13 cellular contexts compared by ENCODE assay signal in the genomic region with DNA sequence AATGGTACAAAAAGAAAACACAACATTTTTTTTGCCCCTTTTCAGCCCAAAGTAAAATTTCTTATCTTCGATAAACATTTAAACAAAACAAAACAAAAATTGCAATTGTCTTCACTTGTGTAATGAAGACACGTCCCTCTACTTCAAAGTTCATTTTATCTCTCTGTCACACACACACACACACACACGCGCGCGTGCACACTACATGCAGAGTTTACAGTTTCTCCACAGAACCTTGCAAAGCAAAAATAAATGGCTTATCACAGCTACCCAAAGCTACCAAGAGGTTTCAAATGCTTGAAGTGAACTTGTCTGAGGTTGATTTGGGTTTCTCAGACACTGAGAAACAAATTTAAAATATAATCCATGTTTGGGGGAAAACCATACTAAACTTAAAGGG.
DNase-seq lines count a peak whose midpoint lies in the region; ATAC-seq and TF ChIP-seq lines count a peak whose summit lies in the region.
"Had no signal": no experiment of that assay in that cellular context is flagged by ENCODE, and none has a peak within 500 bp of the region (broad histone marks: within the 10 kb centered on the region; RNA-seq: fewer than 3 reads in every experiment).

No MANE protein-coding gene starts in this region.

- peak in 2 of 10 experiments; percentile 38 to 43 for DNase-seq in CD4-positive, alpha-beta T cell
- DNase-seq in GM23338 (ENCODE audit: low spot score) = no peak
- DNase-seq in naive thymus-derived CD4-positive, alpha-beta T cell = peak in 5 of 9 donors; percentile 32 to 58 (median 44)
- DNase-seq in NCI-H1105 (lab: John Stamatoyannopoulos, UW) = no peak
- DNase-seq in COLO829 (ENCODE audit: low spot score) = no peak
- DNase-seq: Caco-2, hippocampal formation, PC-9 had no signal

- POLR2A ChIA-PET in CD4-positive, alpha-beta T cell (lab: Charles Lee) = interaction anchor here (1.0 to 26.3 kb wide), 10 partner anchors 10 to 226 kb away, joined by 4 to 611 read pairs (median 60); no protein-coding TSS in a partner anchor
- POLR2A ChIA-PET in naive thymus-derived CD4-positive, alpha-beta T cell (lab: Charles Lee) = interaction anchor here (0.8 to 30.8 kb wide), 14 partner anchors 8 to 320 kb away, joined by 3 to 691 read pairs (median 16); no protein-coding TSS in a partner anchor

- no peaks in the 10 kb centered on the region for H3K27me3 Mint-ChIP-seq in CD4-positive, alpha-beta T cell
- no peaks in the 10 kb centered on the region for H3K27me3 Mint-ChIP-seq in GM23338 (ENCODE audit: insufficient read depth, low read depth, poor library complexity)
- H3K27me3 Mint-ChIP-seq in activated naive CD8-positive, alpha-beta T cell = no peaks in the 10 kb centered on the region
- H3K27me3 Mint-ChIP-seq in naive thymus-derived CD4-positive, alpha-beta T cell = no peaks in the 10 kb centered on the region

- peak overlapping the region; percentile 93 for H3K4me3 Mint-ChIP-seq in CD4-positive, alpha-beta T cell
- no peak overlapping the region for H3K4me3 Mint-ChIP-seq in GM23338
- H3K4me3 Mint-ChIP-seq in activated naive CD8-positive, alpha-beta T cell = peak overlapping the region; percentile 97
- H3K4me3 Mint-ChIP-seq in naive thymus-derived CD4-positive, alpha-beta T cell = peak overlapping the region; percentile 94 to 100 (median 98)

- H2AFZ ChIP-seq in GM23338 = no peak overlapping the region
- H2AFZ ChIP-seq: PC-9 had no signal

- H3K4me3 ChIP-seq in GM23338 = no peak overlapping the region
- peak overlapping the region; percentile 96 for H3K4me3 ChIP-seq in naive thymus-derived CD4-positive, alpha-beta T cell (ENCODE audit: low read length)
- H3K4me3 ChIP-seq: HAP-1, K562, PC-9 had no signal

- H3K27me3 ChIP-seq in CD4-positive, alpha-beta T cell (ENCODE audit: control insufficient read depth, insufficient read depth, low read length) = no peaks in the 10 kb centered on the region
- H3K27me3 ChIP-seq in GM23338 (ENCODE audit: insufficient read depth) = no peaks in the 10 kb centered on the region
- no peaks in the 10 kb centered on the region for H3K27me3 ChIP-seq in naive thymus-derived CD4-positive, alpha-beta T cell (ENCODE audit: control insufficient read depth in 2 of 2, insufficient read depth in 2 of 2, low read length in 2 of 2)

- peak overlapping the region; percentile 99 for H3K27ac Mint-ChIP-seq in CD4-positive, alpha-beta T cell
- no peak overlapping the region for H3K27ac Mint-ChIP-seq in GM23338
- peak overlapping the region; percentile 99 for H3K27ac Mint-ChIP-seq in activated naive CD8-positive, alpha-beta T cell
- peak overlapping the region; percentile 92 to 99 (median 97) for H3K27ac Mint-ChIP-seq in naive thymus-derived CD4-positive, alpha-beta T cell

- CTCF ChIA-PET in CD4-positive, alpha-beta T cell (lab: Charles Lee) = interaction anchor here (1.4 kb wide), 1 partner anchor 115 kb away, joined by 6 read pairs; no protein-coding TSS in a partner anchor
- CTCF ChIA-PET in naive thymus-derived CD4-positive, alpha-beta T cell (lab: Charles Lee) = interaction anchor here (0.6 to 8.2 kb wide), 9 partner anchors 9 to 344 kb away, joined by 3 to 86 read pairs (median 5); no protein-coding TSS in a partner anchor

- peaks cover 51% of the 10 kb centered on the region for H3K4me1 ChIP-seq in GM23338 (ENCODE audit: insufficient read depth)
- H3K4me1 ChIP-seq in naive thymus-derived CD4-positive, alpha-beta T cell (ENCODE audit: control insufficient read depth in 2 of 2, insufficient read depth in 2 of 2, low read length in 2 of 2) = peaks cover 35 to 38% of the 10 kb centered on the region in 2 donors
- H3K4me1 ChIP-seq: Caco-2, HAP-1 had no signal

- peaks cover 19% of the 10 kb centered on the region for H4K20me1 ChIP-seq in GM23338 (replicated peaks; ENCODE audit: insufficient read depth)

- H3K4me1 Mint-ChIP-seq in CD4-positive, alpha-beta T cell (ENCODE audit: low read depth) = peaks cover 67% of the 10 kb centered on the region
- H3K4me1 Mint-ChIP-seq in GM23338 = peaks cover 36% of the 10 kb centered on the region
- peaks cover 82% of the 10 kb centered on the region for H3K4me1 Mint-ChIP-seq in activated naive CD8-positive, alpha-beta T cell (ENCODE audit: low read depth)
- peaks cover 44 to 82% (median 52%) of the 10 kb centered on the region in 7 donors for H3K4me1 Mint-ChIP-seq in naive thymus-derived CD4-positive, alpha-beta T cell

- H3K36me3 Mint-ChIP-seq in CD4-positive, alpha-beta T cell (ENCODE audit: low read depth) = peaks cover 100% of the 10 kb centered on the region
- no peaks in the 10 kb centered on the region for H3K36me3 Mint-ChIP-seq in GM23338 (ENCODE audit: low read depth)
- H3K36me3 Mint-ChIP-seq in activated naive CD8-positive, alpha-beta T cell = peaks cover 33% of the 10 kb centered on the region
- peaks cover 44 to 93% (median 86%) of the 10 kb centered on the region in 5 donors for H3K36me3 Mint-ChIP-seq in naive thymus-derived CD4-positive, alpha-beta T cell

- no peaks in the 10 kb centered on the region for H3K9me2 ChIP-seq in GM23338 (ENCODE audit: insufficient read depth)

- H3K36me3 ChIP-seq in GM23338 (ENCODE audit: insufficient read depth) = no peaks in the 10 kb centered on the region
- H3K36me3 ChIP-seq in naive thymus-derived CD4-positive, alpha-beta T cell (ENCODE audit: control insufficient read depth in 2 of 3, insufficient read depth in 3 of 3, low read length in 3 of 3) = peaks cover 27 to 57% (median 44%) of the 10 kb centered on the region in 3 experiments
- H3K36me3 ChIP-seq: HAP-1 had no signal

- H3K27ac ChIP-seq in CD4-positive, alpha-beta T cell (ENCODE audit: low read depth, low read length) = peak overlapping the region; percentile 93
- H3K27ac ChIP-seq in GM23338 (ENCODE audit: low read depth) = peak overlapping the region; percentile 27; the same call in 1 of the 2 replicates
- peak overlapping the region; percentile 97 for H3K27ac ChIP-seq in naive thymus-derived CD4-positive, alpha-beta T cell (ENCODE audit: low read depth, low read length)
- H3K27ac ChIP-seq: PC-9 had no signal

- TF ChIP-seq CTCF in CD4-positive, alpha-beta T cell (IDR thresholded peaks at IDR 0.05) = no peak
- no peak for TF ChIP-seq CTCF in GM23338 (conservative IDR thresholded peaks at IDR 0.05; ENCODE audit: low read depth in 2 of 2)

- intact Hi-C loops in CD4-positive, alpha-beta T cell (cut with DNase I, micrococcal nuclease) = loop anchor here in 1 of 2 experiments (10.0 kb wide), 2 partner anchors 210 to 240 kb away; no protein-coding TSS in a partner anchor
- intact Hi-C loops in naive thymus-derived CD4-positive, alpha-beta T cell (cut with micrococcal nuclease) = loop anchor here in 1 of 2 donors (1.0 to 2.0 kb wide), 2 partner anchors 8 to 32 kb away; no protein-coding TSS in a partner anchor

- H3K9me3 ChIP-seq in CD4-positive, alpha-beta T cell (ENCODE audit: control insufficient read depth, low read length) = no peaks in the 10 kb centered on the region
- no peaks in the 10 kb centered on the region for H3K9me3 ChIP-seq in naive thymus-derived CD4-positive, alpha-beta T cell (ENCODE audit: control insufficient read depth in 2 of 3, low read length in 3 of 3)
- H3K9me3 ChIP-seq: Caco-2, HAP-1 had no signal

- H3K9me3 Mint-ChIP-seq in CD4-positive, alpha-beta T cell = no peaks in the 10 kb centered on the region
- no peaks in the 10 kb centered on the region for H3K9me3 Mint-ChIP-seq in GM23338
- H3K9me3 Mint-ChIP-seq in activated naive CD8-positive, alpha-beta T cell (ENCODE audit: low read depth) = no peaks in the 10 kb centered on the region
- no peaks in the 10 kb centered on the region for H3K9me3 Mint-ChIP-seq in naive thymus-derived CD4-positive, alpha-beta T cell

- no peaks in the 10 kb centered on the region for H3F3A ChIP-seq in GM23338 (replicated peaks; ENCODE audit: low read depth)

- H3K79me2 ChIP-seq in GM23338 (replicated peaks; ENCODE audit: insufficient read depth) = peaks cover 84% of the 10 kb centered on the region

- peak overlapping the region; percentile 50 for H3K4me2 ChIP-seq in GM23338
- H3K4me2 ChIP-seq: PC-9 had no signal

- peak; percentile 12 for ATAC-seq in CD4-positive, alpha-beta T cell (ENCODE audit: poor library complexity)
- ATAC-seq in GM23338 (no peak), HG02884 (IDR thresholded peaks at IDR 0.05; ENCODE audit: unreplicated experiment) (no peak), GM19455 (IDR thresholded peaks at IDR 0.05; ENCODE audit: unreplicated experiment) (no peak)
- peak; percentile 33 for ATAC-seq in naive thymus-derived CD4-positive, alpha-beta T cell
- ATAC-seq: K562 had no signal

TF ChIP-seq in GM23338, 12 proteins besides CTCF, POLR2A, EP300 and RAD21 (continues in another document):
- TF ChIP-seq, protein P1, sequence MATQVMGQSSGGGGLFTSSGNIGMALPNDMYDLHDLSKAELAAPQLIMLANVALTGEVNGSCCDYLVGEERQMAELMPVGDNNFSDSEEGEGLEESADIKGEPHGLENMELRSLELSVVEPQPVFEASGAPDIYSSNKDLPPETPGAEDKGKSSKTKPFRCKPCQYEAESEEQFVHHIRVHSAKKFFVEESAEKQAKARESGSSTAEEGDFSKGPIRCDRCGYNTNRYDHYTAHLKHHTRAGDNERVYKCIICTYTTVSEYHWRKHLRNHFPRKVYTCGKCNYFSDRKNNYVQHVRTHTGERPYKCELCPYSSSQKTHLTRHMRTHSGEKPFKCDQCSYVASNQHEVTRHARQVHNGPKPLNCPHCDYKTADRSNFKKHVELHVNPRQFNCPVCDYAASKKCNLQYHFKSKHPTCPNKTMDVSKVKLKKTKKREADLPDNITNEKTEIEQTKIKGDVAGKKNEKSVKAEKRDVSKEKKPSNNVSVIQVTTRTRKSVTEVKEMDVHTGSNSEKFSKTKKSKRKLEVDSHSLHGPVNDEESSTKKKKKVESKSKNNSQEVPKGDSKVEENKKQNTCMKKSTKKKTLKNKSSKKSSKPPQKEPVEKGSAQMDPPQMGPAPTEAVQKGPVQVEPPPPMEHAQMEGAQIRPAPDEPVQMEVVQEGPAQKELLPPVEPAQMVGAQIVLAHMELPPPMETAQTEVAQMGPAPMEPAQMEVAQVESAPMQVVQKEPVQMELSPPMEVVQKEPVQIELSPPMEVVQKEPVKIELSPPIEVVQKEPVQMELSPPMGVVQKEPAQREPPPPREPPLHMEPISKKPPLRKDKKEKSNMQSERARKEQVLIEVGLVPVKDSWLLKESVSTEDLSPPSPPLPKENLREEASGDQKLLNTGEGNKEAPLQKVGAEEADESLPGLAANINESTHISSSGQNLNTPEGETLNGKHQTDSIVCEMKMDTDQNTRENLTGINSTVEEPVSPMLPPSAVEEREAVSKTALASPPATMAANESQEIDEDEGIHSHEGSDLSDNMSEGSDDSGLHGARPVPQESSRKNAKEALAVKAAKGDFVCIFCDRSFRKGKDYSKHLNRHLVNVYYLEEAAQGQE (IDR thresholded peaks at IDR 0.05; ENCODE audit: unreplicated experiment) = no peak
- no peak for TF ChIP-seq STAT1 (IDR thresholded peaks at IDR 0.05; ENCODE audit: unreplicated experiment)

Comparison
In these comparisons a context has a peak if more than half of its experiments do, and no peak if none do; other contexts are left out.
1. ATAC-seq: peak in CD4-positive, alpha-beta T cell (single experiment) and naive thymus-derived CD4-positive, alpha-beta T cell (single experiment); none in GM23338 (single experiment), HG02884 (single experiment) and GM19455 (single experiment).
2. DNase-seq: peak in naive thymus-derived CD4-positive, alpha-beta T cell (5 of 9); none in GM23338 (single experiment), NCI-H1105 (single experiment) and COLO829 (single experiment).
3. H3K27ac ChIP-seq: peak in every context shown above with its lines; median percentile 97 in naive thymus-derived CD4-positive, alpha-beta T cell; 93 in CD4-positive, alpha-beta T cell; 27 in GM23338.